Comparison of ENCODE assay signal across 1 cellular context in genomic region chr4:78070731-78071282, GRCh38.
TF ChIP-seq lines count a peak whose summit lies in the region.

No MANE protein-coding gene starts in this region.

TF ChIP-seq in WTC11, 78 proteins besides CTCF, POLR2A, EP300 and RAD21 (continued from another document):
- TF ChIP-seq TEAD4 (CRISPR knock-in tag; IDR thresholded peaks at IDR 0.05): no peak
- TF ChIP-seq ZNF512 (CRISPR knock-in tag; IDR thresholded peaks at IDR 0.05; ENCODE audit: borderline replicate concordance): no peak
- TF ChIP-seq ATF3 (CRISPR knock-in tag; conservative IDR thresholded peaks at IDR 0.05): no peak
- no peak for TF ChIP-seq MXD4 (CRISPR knock-in tag; IDR thresholded peaks at IDR 0.05; ENCODE audit: borderline replicate concordance)
